ENCODE assay signal across 8 cellular contexts in the genomic region with DNA sequence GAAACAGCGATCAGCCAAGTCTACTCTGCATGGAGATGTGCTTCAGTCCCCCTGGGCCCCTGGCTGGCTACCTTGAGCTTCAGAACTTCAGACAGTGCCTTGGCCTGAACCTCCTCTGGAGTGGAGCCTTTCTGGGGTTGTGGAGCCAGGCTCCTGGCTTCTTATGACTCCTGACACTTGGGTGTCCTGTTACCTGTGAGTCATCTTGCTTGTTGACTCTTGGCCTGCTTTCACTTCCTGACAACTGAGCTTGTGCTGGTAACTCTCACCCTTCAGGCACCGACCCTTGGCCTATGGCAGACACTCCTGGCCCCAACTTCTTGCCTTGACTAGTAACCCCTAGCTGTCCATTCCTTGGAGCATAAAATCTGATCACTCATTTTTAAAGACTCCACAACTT. TPM values are rescaled to one million over a fixed set of nuclear protein-coding genes. Genes with fewer than 3 reads are reported as not detected.
A peak's percentile ranks its signal among the peaks of the same experiment; 100 is the strongest.
DNase-seq lines count a peak whose midpoint lies in the region; ATAC-seq, FAIRE-seq and TF ChIP-seq lines count a peak whose summit lies in the region.

No MANE protein-coding gene starts in this region.

- peak overlapping the region in 1 of 4 donors; percentile 41 for H3K27ac ChIP-seq in Peyer's patch

- H3K36me3 ChIP-seq in Peyer's patch: no peaks in the 10 kb centered on the region

- ATAC-seq in HG03045 (IDR thresholded peaks at IDR 0.05; ENCODE audit: unreplicated experiment): peak; percentile 56

- H3K4me3 ChIP-seq in Peyer's patch: no peak overlapping the region

- no peak for FAIRE-seq in frontal cortex (lab: Jason Lieb, UNC)

- no peaks in the 10 kb centered on the region for H3K9me3 ChIP-seq in Peyer's patch

- no peak for TF ChIP-seq CTCF in Peyer's patch (IDR thresholded peaks at IDR 0.05)

- peak in 1 of 2 donors; percentile 11 for TF ChIP-seq POLR2A in Peyer's patch (IDR thresholded peaks at IDR 0.05)

- peak; percentile 4 for DNase-seq in stimulated activated CD4-positive, alpha-beta T cell treated with anti-CD3 and anti-CD28 coated beads, Interleukin-1b, Interleukin-23, amount 100 ng/mL, for 48 hours
- DNase-seq in stimulated activated CD4-positive, alpha-beta T cell treated with anti-CD3 and anti-CD28 coated beads, Interleukin-12 subunit alpha, Interleukin-12 subunit beta, amount 100 ng/mL, for 4 hours: no peak
- peak in 2 of 3 donors; percentile 61 to 78 for DNase-seq in Peyer's patch
- DNase-seq in iPS-NIHi11 (ENCODE audit: low spot score): peak; percentile 53
- no peak for DNase-seq in activated effector memory CD4-positive, alpha-beta T cell treated with anti-CD3 and anti-CD28 coated beads, Interleukin-2, amount 50 U/mL, for 16 hours
- no peak for DNase-seq in activated gamma-delta T cell (lab: John Stamatoyannopoulos, UW)
- no peak for DNase-seq in frontal cortex (ENCODE audit: low spot score in 2 of 2)

- no peaks in the 10 kb centered on the region for H3K27me3 ChIP-seq in Peyer's patch

- no peaks in the 10 kb centered on the region for H3K4me1 ChIP-seq in Peyer's patch

RNA-seq across cellular contexts. Expression of a gene that starts 46.5 kb away (rescaled TPM):
- total RNA-seq in Peyer's patch (1 to 10 TPM; 1.2 to 5.0 (median 3.8) TPM), frontal cortex (0.41 TPM)

RNA-seq across cellular contexts. Expression of a gene that starts 52.1 kb away (rescaled TPM):
- total RNA-seq in Peyer's patch (10 to 100 TPM; 53.4 to 97.4 (median 64.4) TPM), frontal cortex (60.3 TPM)

Comparison
In these comparisons a context has a peak if more than half of its experiments do, and no peak if none do; other contexts are left out.
1. DNase-seq: peak in stimulated activated CD4-positive, alpha-beta T cell treated with anti-CD3 and anti-CD28 coated beads, Interleukin-1b, Interleukin-23, amount 100 ng/mL, for 48 hours (single experiment), Peyer's patch (2 of 3) and iPS-NIHi11 (single experiment); none in stimulated activated CD4-positive, alpha-beta T cell treated with anti-CD3 and anti-CD28 coated beads, Interleukin-12 subunit alpha, Interleukin-12 subunit beta, amount 100 ng/mL, for 4 hours (single experiment), activated effector memory CD4-positive, alpha-beta T cell treated with anti-CD3 and anti-CD28 coated beads, Interleukin-2, amount 50 U/mL, for 16 hours (single experiment), activated gamma-delta T cell (single experiment) and frontal cortex (0 of 2).